18 cellular contexts compared by ENCODE assay signal in the genomic region with DNA sequence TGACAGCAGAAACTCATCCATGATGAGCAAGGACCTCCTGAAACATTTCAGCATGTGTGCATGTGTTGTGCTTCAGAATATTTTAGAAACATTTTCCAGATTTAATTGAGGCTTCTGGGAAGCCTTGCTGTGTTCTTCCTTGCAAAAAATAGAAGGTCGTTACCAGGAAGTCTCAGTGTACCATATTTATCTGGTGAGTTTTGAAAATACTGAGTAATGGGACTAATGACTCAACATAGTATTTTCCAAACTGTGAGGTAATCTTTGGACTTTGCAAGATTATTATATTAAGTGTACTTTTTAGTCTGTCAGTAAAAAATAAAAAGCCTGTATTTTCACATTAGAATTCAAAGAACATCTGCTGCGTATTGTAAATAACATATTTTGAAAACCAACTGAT.
DNase-seq lines count a peak whose midpoint lies in the region; ATAC-seq and TF ChIP-seq lines count a peak whose summit lies in the region.
"Had no signal": no experiment of that assay in that cellular context is flagged by ENCODE, and none has a peak within 500 bp of the region (broad histone marks: within the 10 kb centered on the region; RNA-seq: fewer than 3 reads in every experiment).

No MANE protein-coding gene starts in this region.

- POLR2A ChIA-PET in SK-N-SH (lab: Yijun Ruan, JAX) = no interaction called here

- peaks cover 0 to 2% of the 10 kb centered on the region in 2 experiments for H3K36me3 ChIP-seq in SK-N-SH (replicated peaks in 1 of 2; ENCODE audit: control insufficient read depth in 1 of 2, insufficient read depth in 2 of 2, low read length in 1 of 2)
- H3K36me3 ChIP-seq in left lung = no peaks in the 10 kb centered on the region
- H3K36me3 ChIP-seq: HAP-1 had no signal

- no peaks in the 10 kb centered on the region for H4K20me1 ChIP-seq in SK-N-SH (ENCODE audit: insufficient read depth)

- H3K4me3 ChIP-seq in SK-N-SH (ENCODE audit: low read depth in 2 of 2, low read length in 1 of 2) = no peak overlapping the region
- H3K4me3 ChIP-seq in left lung = no peak overlapping the region
- H3K4me3 ChIP-seq: HAP-1, psoas muscle had no signal

- TF ChIP-seq CTCF in SK-N-SH (IDR thresholded peaks at IDR 0.05) (no peak), left lung (IDR thresholded peaks at IDR 0.05) (no peak)

- H3K9me2 ChIP-seq in SK-N-SH = no peaks in the 10 kb centered on the region

- WGBS in SK-N-SH (ENCODE audit: low lambda C conversion rate) = 49% methylated on average over 2 of the region's 2 CpGs

- TF ChIP-seq RAD21 in SK-N-SH (IDR thresholded peaks at IDR 0.05; ENCODE audit: low read length) = no peak

- H3K9me3 ChIP-seq in SK-N-SH = no peaks in the 10 kb centered on the region
- no peaks in the 10 kb centered on the region for H3K9me3 ChIP-seq in left lung
- H3K9me3 ChIP-seq: HAP-1, psoas muscle had no signal

- H3F3A ChIP-seq in SK-N-SH (replicated peaks; ENCODE audit: insufficient read depth) = peaks cover 11% of the 10 kb centered on the region

- CTCF ChIA-PET in SK-N-SH (lab: Yijun Ruan, JAX) = interaction anchor here (0.7 to 1.4 kb wide), 3 partner anchors 13 to 294 kb away, joined by 3 read pairs; no protein-coding TSS in a partner anchor

- DNase-seq in SK-N-SH (no peak), fibroblast of gingiva (ENCODE audit: low read depth) (peak; percentile 19), left lung (no peak), stromal cell of bone marrow (ENCODE audit: low read depth) (peak; percentile 81), cerebellar nuclear complex (lab: John Stamatoyannopoulos, UW) (no peak), HCEC 1CT (no peak)
- DNase-seq: cortex of kidney; erythroblast; left colon; NCI-H1930; NCI-H524 treated with DMSO at 0.1 percent for 48 hours; psoas muscle; SHP77 treated with DMSO at 0.1 percent for 48 hours; stimulated activated CD4-positive, alpha-beta T cell treated with anti-CD3 and anti-CD28 coated beads, Interleukin-1b, Interleukin-23, amount 100 ng/mL, for 48 hours; T-helper 2 cell had no signal

- no peak overlapping the region for H2AFZ ChIP-seq in SK-N-SH (ENCODE audit: low read depth)

- H3K27me3 ChIP-seq in SK-N-SH (ENCODE audit: insufficient read depth) (no peaks in the 10 kb centered on the region), left lung (no peaks in the 10 kb centered on the region)

- H3K27ac ChIP-seq in SK-N-SH (ENCODE audit: low read depth in 2 of 2, low read length in 1 of 2) (peak overlapping the region in 1 of 2 experiments; percentile 75; a peak in 3 of 4 replicates), left lung (peak overlapping the region in 1 of 2 donors; percentile 68)
- H3K27ac ChIP-seq: psoas muscle had no signal

- intact Hi-C loops in left lung (cut with DNase I) = no loop called here

- H3K79me2 ChIP-seq in SK-N-SH (ENCODE audit: insufficient read depth) = no peaks in the 10 kb centered on the region

- peak; percentile 63 for ATAC-seq in left lung
- no peak for ATAC-seq in HG03521 (IDR thresholded peaks at IDR 0.05; ENCODE audit: unreplicated experiment)
- no peak for ATAC-seq in GM21447 (IDR thresholded peaks at IDR 0.05; ENCODE audit: unreplicated experiment)
- ATAC-seq: left colon had no signal

- H3K4me1 ChIP-seq in SK-N-SH (ENCODE audit: control insufficient read depth in 1 of 2, insufficient read depth in 2 of 2, low read depth in 1 of 2, low read length in 1 of 2) (peaks cover 11 to 21% of the 10 kb centered on the region in 2 experiments; a peak in 3 of 4 replicates), left lung (no peaks in the 10 kb centered on the region)
- H3K4me1 ChIP-seq: HAP-1, psoas muscle had no signal

- peak in 1 of 2 experiments; percentile 55; a peak in 1 of 4 replicates for TF ChIP-seq EP300 in SK-N-SH (IDR thresholded peaks at IDR 0.05; ENCODE audit: borderline replicate concordance in 1 of 2, low read depth in 1 of 2, low read length in 1 of 2)

- no peak overlapping the region for H3K9ac ChIP-seq in SK-N-SH

- H3K4me2 ChIP-seq in SK-N-SH = peak overlapping the region; percentile 1; the same call in 1 of the 2 replicates

TF ChIP-seq in SK-N-SH, 30 proteins besides CTCF, POLR2A, EP300 and RAD21:
- no peak for TF ChIP-seq POLR2AphosphoS5 (IDR thresholded peaks at IDR 0.05; ENCODE audit: low read depth, low read length)
- TF ChIP-seq JUND (IDR thresholded peaks at IDR 0.05) = peak; percentile 41; the same call in 1 of the 2 replicates
- peak; percentile 72 for TF ChIP-seq FOSL2 (IDR thresholded peaks at IDR 0.05; ENCODE audit: borderline replicate concordance, low read depth)
- TF ChIP-seq MEF2A (IDR thresholded peaks at IDR 0.05; ENCODE audit: borderline replicate concordance, low read depth) = 0 out of 2 replicates have a peak, but pooled peaks have one; percentile 33
- no peak for TF ChIP-seq FOXM1 (IDR thresholded peaks at IDR 0.05; ENCODE audit: low read depth)
- no peak for TF ChIP-seq PBX3 (IDR thresholded peaks at IDR 0.05)
- peak; percentile 47; the same call in 1 of the 2 replicates for TF ChIP-seq TCF12 (IDR thresholded peaks at IDR 0.05)
- peak; percentile 53; the same call in 1 of the 2 replicates for TF ChIP-seq NFIC (IDR thresholded peaks at IDR 0.05; ENCODE audit: borderline replicate concordance)
- TF ChIP-seq GABPA (IDR thresholded peaks at IDR 0.05; ENCODE audit: low read depth) = no peak

Comparison
In these comparisons a context has a peak if more than half of its experiments do, and no peak if none do; other contexts are left out.
1. DNase-seq: peak in fibroblast of gingiva (single experiment) and stromal cell of bone marrow (single experiment); none in SK-N-SH (single experiment), left lung (0 of 2), cerebellar nuclear complex (0 of 2) and HCEC 1CT (single experiment).